8 cellular contexts compared by ENCODE assay signal in the genomic region with DNA sequence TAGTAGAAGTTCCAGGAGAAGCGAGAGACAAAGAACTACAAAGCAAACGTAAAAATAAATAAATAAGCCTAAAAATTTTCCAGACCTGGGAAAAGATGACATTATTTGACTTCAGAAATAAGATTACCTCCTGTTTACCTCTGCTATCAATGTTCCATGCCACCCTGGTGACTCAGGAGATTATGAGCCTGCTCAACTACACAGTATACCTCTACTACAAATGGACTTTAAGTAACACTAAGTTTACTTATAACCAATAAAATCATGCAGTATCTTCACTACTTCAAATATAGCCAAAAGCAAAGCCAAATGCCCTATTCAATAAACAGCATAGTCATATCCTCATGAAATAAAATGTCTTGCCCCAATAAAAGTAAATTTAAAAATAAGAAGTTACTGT.
"Had no signal": no experiment of that assay in that cellular context is flagged by ENCODE, and none has a peak within 500 bp of the region (broad histone marks: within the 10 kb centered on the region; RNA-seq: fewer than 3 reads in every experiment).

No MANE protein-coding gene starts in this region.

- H3K4me3 ChIP-seq: K562 had no signal

- FAIRE-seq: HepG2, HTR-8/SVneo, K562 had no signal

- DNase-seq: IMR-90, KBM-7, KG1 had no signal

- H3K4me1 Mint-ChIP-seq: IgD-negative memory B cell had no signal

- ATAC-seq: HepG2, K562 had no signal

- H3K4me3 Mint-ChIP-seq: IgD-negative memory B cell had no signal

- H3K27me3 Mint-ChIP-seq: IgD-negative memory B cell had no signal

- H3K27ac ChIP-seq: HL-60 had no signal

- H3K36me3 Mint-ChIP-seq: IgD-negative memory B cell had no signal

- H3K27ac Mint-ChIP-seq: IgD-negative memory B cell had no signal
